Comparison of ENCODE assay signal across 28 cellular contexts in the genomic region with DNA sequence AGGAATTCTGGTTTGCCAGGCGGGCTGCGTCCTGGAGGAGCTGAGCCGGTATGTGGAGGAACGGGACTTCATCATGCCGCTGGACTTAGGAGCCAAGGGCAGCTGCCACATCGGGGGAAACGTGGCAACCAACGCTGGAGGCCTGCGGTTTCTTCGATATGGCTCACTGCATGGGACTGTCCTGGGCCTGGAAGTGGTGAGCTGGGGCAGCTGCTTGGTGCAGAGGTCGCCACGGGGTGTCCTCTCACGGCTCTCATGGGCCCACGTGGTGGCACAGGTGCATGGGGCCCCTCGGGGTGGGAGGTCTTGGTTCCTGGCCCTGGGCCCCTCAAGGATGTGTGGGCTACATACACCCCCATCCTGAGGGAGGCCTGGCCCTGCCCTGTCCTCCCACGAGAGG. TPM values are rescaled to one million over a fixed set of nuclear protein-coding genes. Genes with fewer than 3 reads are reported as not detected.
"Had no signal": no experiment of that assay in that cellular context is flagged by ENCODE, and none has a peak within 500 bp of the region (broad histone marks: within the 10 kb centered on the region; RNA-seq: fewer than 3 reads in every experiment).

No MANE protein-coding gene starts in this region.

- H3K9me3 Mint-ChIP-seq: activated naive CD4-positive, alpha-beta T cell treated with anti-CD3 and anti-CD28 coated beads, Interleukin-2, amount 10 ng/mL, durations not matched to agents 7 days and 5 days; activated T-helper 17 cell treated with anti-CD3 and anti-CD28 coated beads, Interleukin-2, amount 50 U/mL, for 72 hours had no signal

- H3K27me3 Mint-ChIP-seq: activated naive CD4-positive, alpha-beta T cell treated with anti-CD3 and anti-CD28 coated beads, Interleukin-2, amount 10 ng/mL, durations not matched to agents 7 days and 5 days; activated naive CD8-positive, alpha-beta T cell treated with anti-CD3 and anti-CD28 coated beads for 36 hours; activated T-helper 17 cell treated with anti-CD3 and anti-CD28 coated beads, Interleukin-2, amount 50 U/mL, for 72 hours had no signal

- H3K27ac Mint-ChIP-seq: activated naive CD4-positive, alpha-beta T cell treated with anti-CD3 and anti-CD28 coated beads, Interleukin-2, amount 10 ng/mL, durations not matched to agents 7 days and 5 days; activated naive CD8-positive, alpha-beta T cell treated with anti-CD3 and anti-CD28 coated beads for 36 hours; activated T-helper 17 cell treated with anti-CD3 and anti-CD28 coated beads, Interleukin-2, amount 50 U/mL, for 72 hours had no signal

- H3K4me3 ChIP-seq: SJSA1 had no signal

- H3K4me1 ChIP-seq: SJSA1 had no signal

- H3K9me3 ChIP-seq: SJSA1 had no signal

- H3K4me3 Mint-ChIP-seq: activated naive CD4-positive, alpha-beta T cell treated with anti-CD3 and anti-CD28 coated beads, Interleukin-2, amount 10 ng/mL, durations not matched to agents 7 days and 5 days; activated naive CD8-positive, alpha-beta T cell treated with anti-CD3 and anti-CD28 coated beads for 36 hours; activated T-helper 17 cell treated with anti-CD3 and anti-CD28 coated beads, Interleukin-2, amount 50 U/mL, for 72 hours had no signal

- ATAC-seq: activated CD4-positive, CD25-positive, alpha-beta regulatory T cell treated with anti-CD3 and anti-CD28 coated beads, Interleukin-2, amount 50 U/mL, for 24 hours; activated T-helper 17 cell treated with anti-CD3 and anti-CD28 coated beads, Interleukin-2, amount 50 U/mL, for 72 hours; Panc1; SK-N-SH treated with all-trans-retinoic acid at 6 μM for 48 hours had no signal

- H3K27ac ChIP-seq: brain microvascular endothelial cell, RWPE1, SJSA1 had no signal

- H3K27me3 ChIP-seq: brain microvascular endothelial cell, SJSA1 had no signal

- DNase-seq: activated CD4-positive, alpha-beta T cell treated with anti-CD3 and anti-CD28 coated beads for 48 hours; activated CD4-positive, alpha-beta T cell treated with anti-CD3 and anti-CD28 coated beads, Interleukin-2, amount 50 U/mL, for 48 hours; activated gamma-delta T cell treated with Interleukin-2 at 50 U/mL for 16 hours; activated naive CD4-positive, alpha-beta T cell treated with anti-CD3 and anti-CD28 coated beads, Interleukin-2, amount 10 ng/mL, durations not matched to agents 7 days and 5 days; activated naive CD8-positive, alpha-beta T cell treated with anti-CD3 and anti-CD28 coated beads for 36 hours; activated T-cell treated with anti-CD3 and anti-CD28 coated beads for 4 hours; activated T-cell treated with anti-CD3 and anti-CD28 coated beads, Interleukin-2, amount 50 U/mL, for 48 hours; brain microvascular endothelial cell; Kasumi-1; KBM-7; NCI-H1105 treated with DMSO at 0.1 percent for 48 hours; NCI-H1436 treated with DMSO at 0.1 percent for 48 hours; NCI-H187; NCI-H2081; NCI-H510A treated with DMSO at 0.1 percent for 48 hours; NCI-H69; NK-92 treated with Interleukin-12 subunit alpha and Interleukin-12 subunit beta, amount 100 ng/mL, for 24 hours; OCI-M1; SHP77; SW 1271 had no signal

RNA-seq across cellular contexts. Expression of gene GAL3ST2, which starts 33.0 kb away (rescaled TPM):
- total RNA-seq: cardiac septum; SJSA1; T-helper 1 cell treated with Interleukin-12 subunit alpha and Interleukin-12 subunit beta and Interleukin-4 antibody, amounts not matched to agents 30 ng/mL and 1 ng/mL, for 36 hours had no signal
